15 cellular contexts compared by ENCODE assay signal in the genomic region with DNA sequence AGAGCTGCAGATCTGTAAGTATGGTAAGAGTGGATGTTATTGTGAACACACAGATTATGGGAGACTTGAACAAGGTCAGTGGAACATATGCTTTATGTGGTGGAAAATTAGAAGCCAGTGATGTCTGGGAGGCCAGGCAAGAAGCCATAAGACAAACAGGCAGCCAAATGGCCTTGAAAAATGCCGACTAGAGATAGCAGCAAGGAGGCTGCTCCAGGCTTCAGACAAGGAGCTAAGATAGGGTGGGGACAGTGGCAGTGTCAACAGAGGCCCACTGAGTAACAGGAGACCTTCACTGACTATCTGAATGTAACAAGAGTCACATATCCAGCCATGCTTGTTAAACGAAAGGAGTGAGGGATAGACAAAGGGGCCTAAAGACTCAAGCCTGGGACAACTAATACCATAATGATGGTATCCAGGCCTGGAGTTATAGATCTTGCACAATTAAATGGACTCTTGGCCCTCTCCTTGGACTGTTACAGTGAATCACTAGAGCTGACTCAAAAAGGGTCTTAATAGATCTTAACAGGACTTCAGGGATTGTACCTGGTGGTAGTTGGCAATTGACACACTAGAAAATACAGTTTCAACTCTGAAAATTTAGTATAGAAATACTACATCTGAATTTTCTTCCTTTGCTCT. TPM values are rescaled to one million over a fixed set of nuclear protein-coding genes. Genes with fewer than 3 reads are reported as not detected.
DNase-seq lines count a peak whose midpoint lies in the region; ATAC-seq and TF ChIP-seq lines count a peak whose summit lies in the region.
"Had no signal": no experiment of that assay in that cellular context is flagged by ENCODE, and none has a peak within 500 bp of the region (broad histone marks: within the 10 kb centered on the region; RNA-seq: fewer than 3 reads in every experiment).

No MANE protein-coding gene starts in this region.

- DNase-seq in AG10803 (ENCODE audit: low read depth) (peak; percentile 10), PC-3 (no peak), epithelial cell of prostate (ENCODE audit: low read depth, low spot score) (peak; percentile 18), mesenchymal stem cell (peak; percentile 38), mucosa of descending colon (no peak), epidermal melanocyte (ENCODE audit: insufficient read length, low spot score) (no peak), GM20000 (ENCODE audit: low spot score) (no peak), posterior cingulate gyrus (no peak)
- DNase-seq: activated naive CD8-positive, alpha-beta T cell treated with anti-CD3 and anti-CD28 coated beads, Interleukin-2, amount 50 U/mL, for 24 hours; CD8-positive, alpha-beta memory T cell; KBM-7; left colon; NCI-H1048; right lobe of liver; stomach had no signal

- no peaks in the 10 kb centered on the region for H3K9me3 ChIP-seq in PC-3 (ENCODE audit: low read length)
- H3K9me3 ChIP-seq in mesenchymal stem cell (ENCODE audit: control insufficient read depth, low read length): no peaks in the 10 kb centered on the region
- no peaks in the 10 kb centered on the region for H3K9me3 ChIP-seq in mucosa of descending colon
- H3K9me3 ChIP-seq: right lobe of liver, stomach had no signal

- no peak overlapping the region for H3K4me3 ChIP-seq in AG10803 (ENCODE audit: low read length)
- H3K4me3 ChIP-seq in PC-3 (ENCODE audit: low read length): no peak overlapping the region
- no peak overlapping the region for H3K4me3 ChIP-seq in mesenchymal stem cell (ENCODE audit: insufficient read depth in 1 of 2, low read depth in 1 of 2, low read length in 2 of 2)
- H3K4me3 ChIP-seq in mucosa of descending colon: no peak overlapping the region
- H3K4me3 ChIP-seq: right lobe of liver, stomach had no signal

- TF ChIP-seq CTCF in AG10803 (conservative IDR thresholded peaks at IDR 0.05; ENCODE audit: low read length): no peak
- no peak for TF ChIP-seq CTCF in PC-3 (conservative IDR thresholded peaks at IDR 0.05; ENCODE audit: low read depth, low read length)
- TF ChIP-seq CTCF in mucosa of descending colon (IDR thresholded peaks at IDR 0.05): no peak
- TF ChIP-seq CTCF in GM20000 (IDR thresholded peaks at IDR 0.05; ENCODE audit: extremely low read depth, missing control alignments): no peak

- H2BK120ac ChIP-seq in mesenchymal stem cell (ENCODE audit: low read depth, low read length): no peak overlapping the region

- no peaks in the 10 kb centered on the region for H3F3A ChIP-seq in PC-3 (ENCODE audit: low read length, unreplicated experiment)

- peak overlapping the region; percentile 14 to 97 for H2BK12ac ChIP-seq in mesenchymal stem cell (ENCODE audit: low read length in 2 of 2)

- no peaks in the 10 kb centered on the region for H3K79me2 ChIP-seq in PC-3 (ENCODE audit: low read length)

- H3K4me2 ChIP-seq in PC-3 (ENCODE audit: low read length) (peak overlapping the region; percentile 61), mesenchymal stem cell (ENCODE audit: low read length, poor library complexity, severe bottlenecking) (no peak overlapping the region)

- POLR2A ChIA-PET in PC-3 (lab: Charles Lee; ENCODE audit: unreplicated experiment): no interaction called here

- H2BK15ac ChIP-seq in mesenchymal stem cell (ENCODE audit: low read depth, poor library complexity, severe bottlenecking): no peak overlapping the region

- no peak overlapping the region for H2BK5ac ChIP-seq in mesenchymal stem cell (ENCODE audit: low read depth, low read length, poor library complexity, severe bottlenecking)

- H3K9ac ChIP-seq in PC-3 (ENCODE audit: low read length) (peak overlapping the region; percentile 90), mesenchymal stem cell (ENCODE audit: low read length) (peak overlapping the region; percentile 76)

- H3K36me3 ChIP-seq in PC-3 (ENCODE audit: low read depth, low read length) (no peaks in the 10 kb centered on the region), mesenchymal stem cell (ENCODE audit: control insufficient read depth in 1 of 2, insufficient read depth in 2 of 2, low read depth in 1 of 2, low read length in 2 of 2) (no peaks in the 10 kb centered on the region), mucosa of descending colon (ENCODE audit: low read depth) (no peaks in the 10 kb centered on the region)
- H3K36me3 ChIP-seq: right lobe of liver, stomach had no signal

- H3K23ac ChIP-seq in mesenchymal stem cell (ENCODE audit: low read length in 2 of 2): no peak overlapping the region

- BruUV-seq in PC-3 (replicated peaks; lab: Mats Ljungman, UMichigan): no TSS peak

- peak overlapping the region; percentile 12 for H4K8ac ChIP-seq in mesenchymal stem cell (ENCODE audit: low read length)

- no peaks in the 10 kb centered on the region for H3K9me2 ChIP-seq in PC-3 (replicated peaks; ENCODE audit: low read length)

- peak overlapping the region; percentile 13 to 64 for H3K18ac ChIP-seq in mesenchymal stem cell (ENCODE audit: low read depth in 1 of 2, low read length in 2 of 2)

- 83% methylated on average over 2 of the region's 2 CpGs for WGBS in mesenchymal stem cell

- intact Hi-C loops in PC-3 (cut with micrococcal nuclease): loop anchor here (5.0 to 10.0 kb wide), 5 partner anchors 128 to 446 kb away; no protein-coding TSS in a partner anchor
- intact Hi-C loops in mucosa of descending colon (cut with DNase I, micrococcal nuclease): no loop called here
- intact Hi-C loops in posterior cingulate gyrus (cut with DNase I): no loop called here

- H2AFZ ChIP-seq in PC-3 (ENCODE audit: low read length) (peak overlapping the region; percentile 60), mesenchymal stem cell (ENCODE audit: low read depth, low read length) (no peak overlapping the region)

- H2AK5ac ChIP-seq in mesenchymal stem cell (ENCODE audit: low read length, severe bottlenecking): peak overlapping the region; percentile 71

- H3K4ac ChIP-seq in mesenchymal stem cell (ENCODE audit: low read depth in 1 of 2, low read length in 2 of 2): peak overlapping the region; percentile 64 to 73

- H3K27me3 ChIP-seq in PC-3 (ENCODE audit: low read length) (no peaks in the 10 kb centered on the region), mesenchymal stem cell (ENCODE audit: control insufficient read depth in 1 of 2, insufficient read depth in 1 of 2, low read length in 2 of 2) (no peaks in the 10 kb centered on the region)
- H3K27me3 ChIP-seq: right lobe of liver, stomach had no signal

- H4K20me1 ChIP-seq in PC-3 (ENCODE audit: low read length): no peaks in the 10 kb centered on the region

- ATAC-seq in PC-3: peak; percentile 3
- ATAC-seq in mucosa of descending colon: no peak
- ATAC-seq: left colon had no signal

- peak overlapping the region in 1 of 2 experiments; percentile 75 for H3K14ac ChIP-seq in mesenchymal stem cell (ENCODE audit: low read length in 2 of 2)

- peak overlapping the region; percentile 3 for H4K91ac ChIP-seq in mesenchymal stem cell (ENCODE audit: low read length)

- CTCF ChIA-PET in PC-3 (lab: Charles Lee): interaction anchor here (0.5 to 2.2 kb wide), 5 partner anchors 54 to 858 kb away, joined by 3 to 14 read pairs (median 3); no protein-coding TSS in a partner anchor

- H3K79me1 ChIP-seq in mesenchymal stem cell (replicated peaks; ENCODE audit: low read length, poor library complexity, severe bottlenecking): no peaks in the 10 kb centered on the region

- peaks cover 19% of the 10 kb centered on the region for H3K4me1 ChIP-seq in PC-3 (ENCODE audit: insufficient read depth, low read length)
- no peaks in the 10 kb centered on the region for H3K4me1 ChIP-seq in mesenchymal stem cell (ENCODE audit: control insufficient read depth, insufficient read depth, low read depth, low read length)
- no peaks in the 10 kb centered on the region for H3K4me1 ChIP-seq in mucosa of descending colon (ENCODE audit: low read depth)
- H3K4me1 ChIP-seq: right lobe of liver, stomach had no signal

- H3K27ac ChIP-seq in PC-3 (ENCODE audit: low read length) (peak overlapping the region; percentile 99), epithelial cell of prostate (peak overlapping the region; percentile 99), mesenchymal stem cell (ENCODE audit: low read length, poor library complexity, severe bottlenecking) (no peak overlapping the region)
- H3K27ac ChIP-seq: right lobe of liver, stomach had no signal

RNA-seq across cellular contexts. Expression of gene CFAP20DC, which starts 50.6 kb away (rescaled TPM):
- total RNA-seq in PC-3 (2014; rRNA removed) (13.8 and 15.4 TPM in 2 replicates), mucosa of descending colon (1 to 10 TPM in 1 of 3 donors, under 1 TPM in 2; 0.49 to 1.0 (median 0.57) TPM)
- polyA plus RNA-seq in mesenchymal stem cell (2013, experiment 1 of 2): 0.36 TPM
- polyA plus RNA-seq in mesenchymal stem cell (2013, experiment 2 of 2): 0.60 TPM
- polyA plus RNA-seq: CD8-positive, alpha-beta memory T cell had no signal

Comparison
In these comparisons a context has a peak if more than half of its experiments do, and no peak if none do; other contexts are left out.
1. DNase-seq: peak in AG10803 (single experiment), epithelial cell of prostate (single experiment) and mesenchymal stem cell (single experiment); none in PC-3 (single experiment), mucosa of descending colon (0 of 3), epidermal melanocyte (single experiment), GM20000 (single experiment) and posterior cingulate gyrus (0 of 10).